In the genomic region with DNA sequence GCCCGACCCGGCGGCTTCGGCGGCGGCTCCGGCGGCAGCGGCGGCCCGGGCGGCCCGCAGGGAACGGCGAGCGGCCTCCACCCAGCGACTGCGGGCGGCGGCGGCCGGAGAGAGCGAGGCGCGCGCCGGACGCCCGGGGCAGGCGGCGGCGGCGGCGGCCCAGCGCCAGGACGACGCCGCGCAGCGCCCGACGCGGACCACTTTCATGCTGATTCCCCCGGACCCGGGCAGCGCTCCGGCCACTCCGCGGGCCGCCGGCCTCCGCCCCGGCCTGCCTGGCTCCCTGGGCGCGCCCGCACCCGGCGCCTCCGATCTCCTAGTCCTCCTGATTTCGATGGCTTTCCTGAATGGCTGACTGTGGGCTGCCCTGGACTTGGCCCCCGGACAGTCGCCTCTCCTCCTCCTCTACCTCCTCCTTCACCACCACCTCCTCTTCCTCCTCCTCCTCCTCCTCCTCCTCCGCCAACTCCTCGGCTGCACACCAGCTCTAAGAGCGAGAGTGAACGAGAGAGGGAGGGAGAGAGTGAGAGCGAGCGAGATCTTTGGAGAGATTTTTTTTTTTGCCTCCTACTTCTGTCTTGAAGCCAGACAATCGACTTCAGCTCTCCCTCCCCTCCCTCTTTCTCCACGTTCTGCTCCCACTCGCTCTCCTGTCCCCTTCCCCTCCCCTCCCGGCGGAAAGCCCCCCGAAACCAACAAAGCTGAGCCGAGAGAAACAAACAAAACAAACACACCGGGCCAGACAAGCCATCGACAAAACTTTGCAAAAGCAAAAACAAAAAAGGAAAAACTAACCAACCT, we compare ENCODE assay signal across 8 cellular contexts. TPM values are rescaled to one million over a fixed set of nuclear protein-coding genes. Genes with fewer than 3 reads are reported as not detected.
DNase-seq lines count a peak whose midpoint lies in the region; ATAC-seq lines count a peak whose summit lies in the region.

No MANE protein-coding gene starts in this region.

- ATAC-seq in CD4-positive, CD25-positive, alpha-beta regulatory T cell (ENCODE audit: low read depth in 2 of 2) = no peak
- peak; percentile 7 for ATAC-seq in HG02678 (IDR thresholded peaks at IDR 0.05; ENCODE audit: unreplicated experiment)
- ATAC-seq in activated naive CD8-positive, alpha-beta T cell treated with anti-CD3 and anti-CD28 coated beads, Interleukin-2, amount 50 U/mL, for 24 hours = no peak
- ATAC-seq in stimulated activated naive B cell treated with anti-CD40 and anti-IgM and Interleukin-4, amounts not matched to agents 10 μg/mL and 1 μg/mL and 100 μg/mL, for 72 hours (replicated peaks) = no peak
- no peak for ATAC-seq in GM19467 (IDR thresholded peaks at IDR 0.05; ENCODE audit: unreplicated experiment)

- H3K27ac Mint-ChIP-seq in CD4-positive, CD25-positive, alpha-beta regulatory T cell = no peak overlapping the region
- H3K27ac Mint-ChIP-seq in activated naive CD8-positive, alpha-beta T cell treated with anti-CD3 and anti-CD28 coated beads, Interleukin-2, amount 50 U/mL, for 24 hours = peak overlapping the region; percentile 11
- H3K27ac Mint-ChIP-seq in stimulated activated naive B cell treated with anti-CD40 and anti-IgM and Interleukin-4, amounts not matched to agents 10 μg/mL and 1 μg/mL and 100 μg/mL, for 72 hours = peak overlapping the region; percentile 83

- no peak for DNase-seq in CD4-positive, CD25-positive, alpha-beta regulatory T cell
- DNase-seq in activated naive CD8-positive, alpha-beta T cell treated with anti-CD3 and anti-CD28 coated beads, Interleukin-2, amount 50 U/mL, for 24 hours = no peak
- DNase-seq in stimulated activated naive B cell treated with anti-CD40 and anti-IgM and Interleukin-4, amounts not matched to agents 10 μg/mL and 1 μg/mL and 100 μg/mL, for 72 hours = no peak
- no peak for DNase-seq in anterior cingulate cortex (lab: John Stamatoyannopoulos, UW)
- no peak for DNase-seq in NCI-H345 treated with DMSO at 0.1 percent for 48 hours (lab: John Stamatoyannopoulos, UW; ENCODE audit: unreplicated experiment)

- H3K4me1 Mint-ChIP-seq in CD4-positive, CD25-positive, alpha-beta regulatory T cell = peaks cover 0 to 34% (median 17%) of the 10 kb centered on the region in 4 donors
- H3K4me1 Mint-ChIP-seq in activated naive CD8-positive, alpha-beta T cell treated with anti-CD3 and anti-CD28 coated beads, Interleukin-2, amount 50 U/mL, for 24 hours = peaks cover 26% of the 10 kb centered on the region
- peaks cover 13 to 23% of the 10 kb centered on the region in 2 donors for H3K4me1 Mint-ChIP-seq in stimulated activated naive B cell treated with anti-CD40 and anti-IgM and Interleukin-4, amounts not matched to agents 10 μg/mL and 1 μg/mL and 100 μg/mL, for 72 hours

- H3K27me3 Mint-ChIP-seq in CD4-positive, CD25-positive, alpha-beta regulatory T cell = peaks cover 86% of the 10 kb centered on the region
- H3K27me3 Mint-ChIP-seq in activated naive CD8-positive, alpha-beta T cell treated with anti-CD3 and anti-CD28 coated beads, Interleukin-2, amount 50 U/mL, for 24 hours = peaks cover 86% of the 10 kb centered on the region
- peaks cover 76 to 93% of the 10 kb centered on the region in 2 donors for H3K27me3 Mint-ChIP-seq in stimulated activated naive B cell treated with anti-CD40 and anti-IgM and Interleukin-4, amounts not matched to agents 10 μg/mL and 1 μg/mL and 100 μg/mL, for 72 hours

- H3K4me3 Mint-ChIP-seq in CD4-positive, CD25-positive, alpha-beta regulatory T cell = peak overlapping the region; percentile 44 to 73 (median 54)
- peak overlapping the region; percentile 32 for H3K4me3 Mint-ChIP-seq in activated naive CD8-positive, alpha-beta T cell treated with anti-CD3 and anti-CD28 coated beads, Interleukin-2, amount 50 U/mL, for 24 hours
- H3K4me3 Mint-ChIP-seq in stimulated activated naive B cell treated with anti-CD40 and anti-IgM and Interleukin-4, amounts not matched to agents 10 μg/mL and 1 μg/mL and 100 μg/mL, for 72 hours = peak overlapping the region; percentile 51 to 82

- H3K9me3 Mint-ChIP-seq in CD4-positive, CD25-positive, alpha-beta regulatory T cell = peaks cover 0 to 26% (median 3%) of the 10 kb centered on the region in 7 donors
- peaks cover 5% of the 10 kb centered on the region for H3K9me3 Mint-ChIP-seq in activated naive CD8-positive, alpha-beta T cell treated with anti-CD3 and anti-CD28 coated beads, Interleukin-2, amount 50 U/mL, for 24 hours
- H3K9me3 Mint-ChIP-seq in stimulated activated naive B cell treated with anti-CD40 and anti-IgM and Interleukin-4, amounts not matched to agents 10 μg/mL and 1 μg/mL and 100 μg/mL, for 72 hours = peaks cover 0 to 3% of the 10 kb centered on the region in 2 donors

- H3K4me1 ChIP-seq in CD4-positive, CD25-positive, alpha-beta regulatory T cell (ENCODE audit: control insufficient read depth, insufficient read depth, low read length, poor library complexity, severe bottlenecking) = peaks cover 26% of the 10 kb centered on the region

- peaks cover 7 to 9% of the 10 kb centered on the region in 2 experiments for H3K9me3 ChIP-seq in CD4-positive, CD25-positive, alpha-beta regulatory T cell (ENCODE audit: control insufficient read depth in 2 of 2, low read length in 2 of 2)
- H3K9me3 ChIP-seq in iPS-18c (ENCODE audit: control insufficient read depth, insufficient read depth, low read length) = no peaks in the 10 kb centered on the region

- no peak overlapping the region for H3K27ac ChIP-seq in CD4-positive, CD25-positive, alpha-beta regulatory T cell (ENCODE audit: insufficient read depth, low read length, poor library complexity, severe bottlenecking)

- no peaks in the 10 kb centered on the region for H3K36me3 ChIP-seq in CD4-positive, CD25-positive, alpha-beta regulatory T cell (ENCODE audit: control insufficient read depth, insufficient read depth, low read length)

- peaks cover 51% of the 10 kb centered on the region for H3K27me3 ChIP-seq in CD4-positive, CD25-positive, alpha-beta regulatory T cell (ENCODE audit: control insufficient read depth, insufficient read depth, low read length)

- no peak overlapping the region for H3K4me3 ChIP-seq in CD4-positive, CD25-positive, alpha-beta regulatory T cell (ENCODE audit: low read depth, low read length)
- H3K4me3 ChIP-seq in iPS-18c (ENCODE audit: insufficient read depth, low read depth, low read length) = peak overlapping the region; percentile 45

- H3K36me3 Mint-ChIP-seq in CD4-positive, CD25-positive, alpha-beta regulatory T cell = no peaks in the 10 kb centered on the region
- H3K36me3 Mint-ChIP-seq in activated naive CD8-positive, alpha-beta T cell treated with anti-CD3 and anti-CD28 coated beads, Interleukin-2, amount 50 U/mL, for 24 hours (ENCODE audit: low read depth) = peaks cover 5% of the 10 kb centered on the region
- peaks cover 3 to 9% of the 10 kb centered on the region in 2 donors for H3K36me3 Mint-ChIP-seq in stimulated activated naive B cell treated with anti-CD40 and anti-IgM and Interleukin-4, amounts not matched to agents 10 μg/mL and 1 μg/mL and 100 μg/mL, for 72 hours

RNA-seq across cellular contexts. Expression of gene NR2F2, which starts 0.8 kb away (rescaled TPM):
- total RNA-seq in CD4-positive, CD25-positive, alpha-beta regulatory T cell = not detected
- not detected for polyA plus RNA-seq in CD4-positive, CD25-positive, alpha-beta regulatory T cell

Comparison
In these comparisons a context has a peak if more than half of its experiments do, and no peak if none do; other contexts are left out.
1. H3K27ac Mint-ChIP-seq: peak in activated naive CD8-positive, alpha-beta T cell treated with anti-CD3 and anti-CD28 coated beads, Interleukin-2, amount 50 U/mL, for 24 hours (single experiment) and stimulated activated naive B cell treated with anti-CD40 and anti-IgM and Interleukin-4, amounts not matched to agents 10 μg/mL and 1 μg/mL and 100 μg/mL, for 72 hours (single experiment); none in CD4-positive, CD25-positive, alpha-beta regulatory T cell (0 of 3).
2. Peak in every context shown above with its lines, with median percentiles within 50 percentile points of each other: H3K4me3 Mint-ChIP-seq.